Comparison of ENCODE assay signal across 32 cellular contexts in the genomic region with DNA sequence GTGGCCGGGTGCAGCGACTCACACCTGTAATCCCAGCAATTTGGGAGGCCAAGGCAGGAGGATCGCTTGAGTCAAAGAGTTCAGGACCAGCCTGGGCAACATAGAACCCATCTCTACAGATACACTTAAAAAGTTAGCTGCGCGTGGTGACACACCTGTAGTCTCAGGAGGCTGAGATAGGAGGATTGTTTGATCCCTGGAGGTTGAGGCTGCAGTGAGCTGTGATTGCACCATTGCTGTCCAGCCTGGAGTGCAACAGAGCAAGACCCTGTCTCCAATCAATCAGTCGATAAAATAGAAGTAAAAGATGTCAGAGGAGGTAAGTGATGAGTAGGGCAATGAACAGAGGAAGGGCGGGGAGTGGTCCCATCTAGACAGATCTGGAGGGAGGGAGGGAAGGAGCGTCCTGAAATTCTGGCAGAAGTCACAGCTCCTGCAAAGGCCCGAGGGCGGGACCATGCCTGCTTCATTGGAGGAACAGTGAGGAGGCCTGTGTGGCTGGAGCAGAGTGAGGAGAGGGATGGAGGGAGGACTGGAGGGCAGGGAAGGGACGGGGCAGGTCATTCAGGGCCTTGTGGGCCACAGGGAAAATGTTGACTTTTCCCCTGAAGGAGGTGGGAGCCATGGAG. TPM values are rescaled to one million over a fixed set of nuclear protein-coding genes. Genes with fewer than 3 reads are reported as not detected.
DNase-seq lines count a peak whose midpoint lies in the region; ATAC-seq and TF ChIP-seq lines count a peak whose summit lies in the region.
"Had no signal": no experiment of that assay in that cellular context is flagged by ENCODE, and none has a peak within 500 bp of the region (broad histone marks: within the 10 kb centered on the region; RNA-seq: fewer than 3 reads in every experiment).

No MANE protein-coding gene starts in this region.

- H3K27ac ChIP-seq in RWPE2 (ENCODE audit: poor library complexity, severe bottlenecking) = no peak overlapping the region
- peak overlapping the region in 3 of 5 donors; percentile 18 to 70 (median 34) for H3K27ac ChIP-seq in stomach
- H3K27ac ChIP-seq: left lung, neural progenitor cell, WERI-Rb-1 had no signal

- peaks cover 5% of the 10 kb centered on the region for H3K27me3 ChIP-seq in H7 (ENCODE audit: control insufficient read depth, insufficient read depth, low read length)
- H3K27me3 ChIP-seq in RWPE2 (ENCODE audit: insufficient read depth, poor library complexity, severe bottlenecking) = no peaks in the 10 kb centered on the region
- no peaks in the 10 kb centered on the region for H3K27me3 ChIP-seq in stomach
- H3K27me3 ChIP-seq: transverse colon had no signal

- no peak overlapping the region for H3K4me3 ChIP-seq in H7 (ENCODE audit: insufficient read depth, low read depth, low read length)
- no peak overlapping the region for H3K4me3 ChIP-seq in RWPE2 (ENCODE audit: severe bottlenecking)
- no peak overlapping the region for H3K4me3 ChIP-seq in fibroblast of mammary gland (ENCODE audit: control insufficient read depth, low read depth, low read length)
- H3K4me3 ChIP-seq in stomach = no peak overlapping the region
- H3K4me3 ChIP-seq: left lung, neural progenitor cell, transverse colon had no signal

- intact Hi-C loops in stomach (cut with DNase I; ENCODE audit: low total_unique reads) = loop anchor here (5.0 kb wide), 1 partner anchor 148 kb away; no protein-coding TSS in a partner anchor

- H3K4me1 ChIP-seq in RWPE2 (ENCODE audit: insufficient read depth, poor library complexity, severe bottlenecking) (no peaks in the 10 kb centered on the region), stomach (peaks cover 15 to 77% (median 50%) of the 10 kb centered on the region in 4 donors)
- H3K4me1 ChIP-seq: neural progenitor cell had no signal

- no peaks in the 10 kb centered on the region for H3K9me3 ChIP-seq in RWPE2 (ENCODE audit: severe bottlenecking)
- no peaks in the 10 kb centered on the region for H3K9me3 ChIP-seq in stomach
- H3K9me3 ChIP-seq: left lung, transverse colon had no signal

- TF ChIP-seq CTCF in RWPE2 (IDR thresholded peaks at IDR 0.05; ENCODE audit: poor library complexity, severe bottlenecking) (no peak), fibroblast of mammary gland (conservative IDR thresholded peaks at IDR 0.05; ENCODE audit: control insufficient read depth, insufficient read depth, low read depth, low read length) (no peak), stomach (IDR thresholded peaks at IDR 0.05) (no peak)

- DNase-seq in H7 (peak; percentile 15), RWPE2 (ENCODE audit: low spot score) (no peak), fibroblast of mammary gland (ENCODE audit: low read depth) (peak; percentile 24), stomach (no peak), hepatic stellate cell (ENCODE audit: low spot score) (no peak), ecto neural progenitor cell (ENCODE audit: low spot score) (no peak)
- DNase-seq: activated CD4-positive, alpha-beta T cell treated with anti-CD3 and anti-CD28 coated beads for 48 hours; activated effector memory CD4-positive, alpha-beta T cell treated with Interleukin-2 at 50 U/mL for 16 hours; Calu3; H9; left lung; mesendoderm; MV-4-11; NCI-H1436; NCI-H2081; NCI-H2227 treated with DMSO at 0.1 percent for 48 hours; NCI-H526; OCI-M1; stimulated activated CD4-positive, alpha-beta T cell treated with anti-CD3 and anti-CD28 coated beads, Interleukin-4, amount 100 ng/mL, for 24 hours; T-helper 9 cell; transverse colon; WERI-Rb-1 had no signal

- WGBS in stomach, 5 donors = 51 to 60% (median 55%) methylated on average over 11 of the region's 11 CpGs

- ATAC-seq in RWPE2 (ENCODE audit: low read depth) = 0 out of 3 replicates have a peak, but pooled peaks have one; percentile 6
- ATAC-seq in HG02973 (IDR thresholded peaks at IDR 0.05; ENCODE audit: unreplicated experiment) = no peak
- ATAC-seq: left lung had no signal

- TF ChIP-seq EP300 in stomach (IDR thresholded peaks at IDR 0.05) = no peak

- H3K36me3 ChIP-seq in H7 (replicated peaks; ENCODE audit: control insufficient read depth, insufficient read depth, low read length) (no peaks in the 10 kb centered on the region; the same call in 1 of the 2 replicates), RWPE2 (ENCODE audit: low read depth) (no peaks in the 10 kb centered on the region), stomach (peaks cover 0 to 6% (median 3%) of the 10 kb centered on the region in 4 donors)
- H3K36me3 ChIP-seq: neural progenitor cell, transverse colon, WERI-Rb-1 had no signal

- TF ChIP-seq POLR2A in stomach (IDR thresholded peaks at IDR 0.05) = no peak

RNA-seq across cellular contexts. Expression of gene SMIM24, which starts 9.7 kb away (rescaled TPM):
- 6.0 and 10.9 TPM in 2 replicates for total RNA-seq in H7 (2014; rRNA removed; shearing (Covaris generic))
- total RNA-seq in stomach = 100 to 1,000 TPM in 1 of 5 donors, 10 to 100 TPM in 1, 1 to 10 TPM in 2, not detected in 1; 1.4 to 178 (median 38.3) TPM
- polyA plus RNA-seq in stomach = 100 to 1,000 TPM in 1 of 3 donors, 10 to 100 TPM in 2; 14.1 to 116 (median 68.7) TPM
- total RNA-seq: bronchial epithelial cell, Daoy, left lung, posterior vena cava, sciatic nerve had no signal

RNA-seq across cellular contexts. Expression of gene SMIM44, which starts 12.6 kb away (rescaled TPM):
- total RNA-seq in H7 (2014; rRNA removed; shearing (Covaris generic)) = not detected in 2 replicates
- not detected for total RNA-seq in stomach
- 1 to 10 TPM in 1 of 3 donors, not detected in 2; 2.7 TPM for polyA plus RNA-seq in stomach
- total RNA-seq: activated CD8-positive, alpha-beta memory T cell treated with anti-CD3 and anti-CD28 coated beads for 36 hours; bronchial epithelial cell; Calu3; Daoy; H9; HepG2; left lung; LHCN-M2; posterior vena cava; sciatic nerve had no signal
- polyA plus RNA-seq: CD14-positive monocyte, HepG2 had no signal

RNA-seq across cellular contexts. Expression of gene DOHH, which starts 29.9 kb away (rescaled TPM):
- total RNA-seq in H7 (2014; rRNA removed; shearing (Covaris generic)) = 24.1 and 32.1 TPM in 2 replicates
- 10 to 100 TPM in 2 of 5 donors, 1 to 10 TPM in 1, under 1 TPM in 1, not detected in 1; 0.45 to 21.7 (median 11.1) TPM for total RNA-seq in stomach
- 10 to 100 TPM; 10.7 to 14.1 (median 13.6) TPM for polyA plus RNA-seq in stomach

RNA-seq across cellular contexts. Expression of gene FZR1, which starts 35.5 kb away (rescaled TPM):
- total RNA-seq in H7 (2014; rRNA removed; shearing (Covaris generic)) = 71.6 and 76.6 TPM in 2 replicates
- 100 to 1,000 TPM in 1 of 5 donors, 10 to 100 TPM in 3, 1 to 10 TPM in 1; 9.4 to 113 (median 31.9) TPM for total RNA-seq in stomach
- polyA plus RNA-seq in stomach = 10 to 100 TPM; 10.5 to 17.2 (median 13.9) TPM

Comparison
In these comparisons a context has a peak if more than half of its experiments do, and no peak if none do; other contexts are left out.
1. DNase-seq: peak in H7 (single experiment) and fibroblast of mammary gland (single experiment); none in RWPE2 (single experiment), stomach (single experiment), hepatic stellate cell (single experiment) and ecto neural progenitor cell (single experiment).